31 cellular contexts compared by ENCODE assay signal in the genomic region with DNA sequence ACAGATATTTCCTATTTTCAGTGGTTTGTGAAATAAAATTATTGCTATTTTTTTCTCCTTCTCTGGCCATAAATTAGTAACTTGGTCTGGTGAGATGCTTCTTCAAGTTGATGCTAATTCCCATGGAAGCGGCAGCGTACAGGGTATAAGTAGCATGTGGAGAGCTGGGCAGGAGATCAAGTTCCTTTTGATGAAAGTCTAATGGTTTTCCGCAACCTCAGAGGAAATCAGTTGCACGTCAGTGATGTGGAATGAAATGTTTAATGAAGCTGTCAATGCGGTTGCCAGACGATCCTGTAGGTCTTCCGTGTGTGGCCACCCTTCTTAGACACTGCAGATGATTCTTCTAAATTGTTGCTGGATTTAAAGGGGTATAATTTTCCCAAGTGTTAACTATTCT.
DNase-seq lines count a peak whose midpoint lies in the region.
"Had no signal": no experiment of that assay in that cellular context is flagged by ENCODE, and none has a peak within 500 bp of the region (broad histone marks: within the 10 kb centered on the region; RNA-seq: fewer than 3 reads in every experiment).

No MANE protein-coding gene starts in this region.

- peak; percentile 7 for DNase-seq in NCI-H2171 treated with DMSO at 0.1 percent for 48 hours (lab: John Stamatoyannopoulos, UW)
- no peak for DNase-seq in NCI-H2171 (lab: John Stamatoyannopoulos, UW)
- DNase-seq in cerebellar cortex (ENCODE audit: low spot score) = peak; percentile 9
- peak; percentile 25 for DNase-seq in medulla oblongata (ENCODE audit: extremely low spot score)
- DNase-seq in activated CD4-positive, alpha-beta T cell treated with anti-CD3 and anti-CD28 coated beads for 4 hours = no peak
- DNase-seq in CD8-positive, alpha-beta memory T cell = no peak
- no peak for DNase-seq in middle frontal gyrus (ENCODE audit: extremely low spot score, low spot score)
- DNase-seq in DMS153 treated with DMSO at 0.1 percent for 48 hours (lab: John Stamatoyannopoulos, UW; ENCODE audit: unreplicated experiment) = no peak
- DNase-seq: activated CD4-positive, alpha-beta memory T cell treated with anti-CD3 and anti-CD28 coated beads, Interleukin-2, amount 10 ng/mL, durations not matched to agents 7 days and 5 days; activated CD8-positive, alpha-beta memory T cell treated with anti-CD3 and anti-CD28 coated beads, Interleukin-2, amount 50 U/mL, for 4 hours; activated naive CD4-positive, alpha-beta T cell treated with anti-CD3 and anti-CD28 coated beads, Interleukin-2, amount 10 ng/mL, durations not matched to agents 7 days and 5 days; adrenal gland; colonic mucosa; effector CD4-positive, alpha-beta T cell; GM23248; immature natural killer cell; left ventricle myocardium inferior; mesendoderm; NCI-H1092 treated with DMSO at 0.1 percent for 48 hours; NCI-H187; NCI-H526 treated with DMSO at 0.1 percent for 48 hours; occipital lobe; PC-3; psoas muscle; SK-N-SH; stimulated activated CD4-positive, alpha-beta T cell treated with anti-CD3 and anti-CD28 coated beads, Interleukin-15, amount 100 ng/mL, for 24 hours; stimulated activated CD4-positive, alpha-beta T cell treated with anti-CD3 and anti-CD28 coated beads, Interleukin-4, amount 100 ng/mL, for 4 hours; tibial artery had no signal

- H3K9me3 ChIP-seq in CD8-positive, alpha-beta memory T cell (ENCODE audit: low read length) = no peaks in the 10 kb centered on the region
- H3K9me3 ChIP-seq: adrenal gland, colonic mucosa, gastroesophageal sphincter, left ventricle myocardium inferior, psoas muscle, SK-N-SH, tibial artery had no signal

- POLR2A ChIA-PET in CD8-positive, alpha-beta memory T cell (lab: Charles Lee) = no interaction called here

- no peak overlapping the region for H3K4me3 Mint-ChIP-seq in CD8-positive, alpha-beta memory T cell
- H3K4me3 Mint-ChIP-seq: activated CD4-positive, alpha-beta memory T cell treated with anti-CD3 and anti-CD28 coated beads, Interleukin-2, amount 10 ng/mL, durations not matched to agents 7 days and 5 days; activated naive CD4-positive, alpha-beta T cell treated with anti-CD3 and anti-CD28 coated beads, Interleukin-2, amount 10 ng/mL, durations not matched to agents 7 days and 5 days; immature natural killer cell; T-helper 1 cell treated with Interleukin-12 subunit alpha and Interleukin-12 subunit beta and Interleukin-4 antibody, amounts not matched to agents 30 μg/mL and 1 μg/mL, for 36 hours had no signal

- no peaks in the 10 kb centered on the region for H3K36me3 ChIP-seq in CD8-positive, alpha-beta memory T cell (ENCODE audit: insufficient read depth, low read length)
- H3K36me3 ChIP-seq: adrenal gland, colonic mucosa, gastroesophageal sphincter, left ventricle myocardium inferior, tibial artery had no signal

- no peaks in the 10 kb centered on the region for H3K27me3 ChIP-seq in CD8-positive, alpha-beta memory T cell (ENCODE audit: insufficient read depth, low read length, poor library complexity, severe bottlenecking)
- H3K27me3 ChIP-seq: adrenal gland, colonic mucosa, gastroesophageal sphincter, tibial artery had no signal

- H3K9me3 Mint-ChIP-seq in CD8-positive, alpha-beta memory T cell = peaks cover 0 to 17% (median 3%) of the 10 kb centered on the region in 5 donors
- H3K9me3 Mint-ChIP-seq: activated naive CD4-positive, alpha-beta T cell treated with anti-CD3 and anti-CD28 coated beads, Interleukin-2, amount 10 ng/mL, durations not matched to agents 7 days and 5 days; T-helper 1 cell treated with Interleukin-12 subunit alpha and Interleukin-12 subunit beta and Interleukin-4 antibody, amounts not matched to agents 30 μg/mL and 1 μg/mL, for 36 hours had no signal

- H3K4me1 ChIP-seq in CD8-positive, alpha-beta memory T cell (ENCODE audit: insufficient read depth, low read length) = no peaks in the 10 kb centered on the region
- H3K4me1 ChIP-seq: adrenal gland, colonic mucosa, gastroesophageal sphincter, left ventricle myocardium inferior, psoas muscle, tibial artery had no signal

- no peaks in the 10 kb centered on the region for H3K36me3 Mint-ChIP-seq in CD8-positive, alpha-beta memory T cell
- H3K36me3 Mint-ChIP-seq: activated naive CD4-positive, alpha-beta T cell treated with anti-CD3 and anti-CD28 coated beads, Interleukin-2, amount 10 ng/mL, durations not matched to agents 7 days and 5 days; immature natural killer cell had no signal

- H3K27ac ChIP-seq in CD8-positive, alpha-beta memory T cell (ENCODE audit: low read depth, low read length) = no peak overlapping the region
- H3K27ac ChIP-seq: adrenal gland, colonic mucosa, gastroesophageal sphincter, GM23248, left ventricle myocardium inferior, psoas muscle, tibial artery had no signal

- no peak overlapping the region for H3K4me3 ChIP-seq in CD8-positive, alpha-beta memory T cell (ENCODE audit: low read length)
- H3K4me3 ChIP-seq: adrenal gland, colonic mucosa, gastroesophageal sphincter, GM23248, K562, left ventricle myocardium inferior, psoas muscle, tibial artery had no signal

- no peaks in the 10 kb centered on the region for H3K27me3 Mint-ChIP-seq in CD8-positive, alpha-beta memory T cell
- H3K27me3 Mint-ChIP-seq: activated CD4-positive, alpha-beta memory T cell treated with anti-CD3 and anti-CD28 coated beads, Interleukin-2, amount 10 ng/mL, durations not matched to agents 7 days and 5 days; activated naive CD4-positive, alpha-beta T cell treated with anti-CD3 and anti-CD28 coated beads, Interleukin-2, amount 10 ng/mL, durations not matched to agents 7 days and 5 days had no signal

- CTCF ChIA-PET in CD8-positive, alpha-beta memory T cell (lab: Charles Lee) = no interaction called here

- no peaks in the 10 kb centered on the region for H3K4me1 Mint-ChIP-seq in CD8-positive, alpha-beta memory T cell
- H3K4me1 Mint-ChIP-seq: activated CD4-positive, alpha-beta memory T cell treated with anti-CD3 and anti-CD28 coated beads, Interleukin-2, amount 10 ng/mL, durations not matched to agents 7 days and 5 days; activated naive CD4-positive, alpha-beta T cell treated with anti-CD3 and anti-CD28 coated beads, Interleukin-2, amount 10 ng/mL, durations not matched to agents 7 days and 5 days; immature natural killer cell had no signal

- no peak overlapping the region for H3K27ac Mint-ChIP-seq in CD8-positive, alpha-beta memory T cell
- H3K27ac Mint-ChIP-seq: activated CD4-positive, alpha-beta memory T cell treated with anti-CD3 and anti-CD28 coated beads, Interleukin-2, amount 10 ng/mL, durations not matched to agents 7 days and 5 days; activated naive CD4-positive, alpha-beta T cell treated with anti-CD3 and anti-CD28 coated beads, Interleukin-2, amount 10 ng/mL, durations not matched to agents 7 days and 5 days; immature natural killer cell; T-helper 1 cell treated with Interleukin-12 subunit alpha and Interleukin-12 subunit beta and Interleukin-4 antibody, amounts not matched to agents 30 μg/mL and 1 μg/mL, for 36 hours had no signal

Comparison
In these comparisons a context has a peak if more than half of its experiments do, and no peak if none do; other contexts are left out.
1. DNase-seq: peak in NCI-H2171 treated with DMSO at 0.1 percent for 48 hours (single experiment), cerebellar cortex (single experiment) and medulla oblongata (single experiment); none in NCI-H2171 (single experiment), activated CD4-positive, alpha-beta T cell treated with anti-CD3 and anti-CD28 coated beads for 4 hours (0 of 2), CD8-positive, alpha-beta memory T cell (0 of 5), middle frontal gyrus (single experiment) and DMS153 treated with DMSO at 0.1 percent for 48 hours (single experiment).